Comparison of ENCODE assay signal across 23 cellular contexts in the genomic region with DNA sequence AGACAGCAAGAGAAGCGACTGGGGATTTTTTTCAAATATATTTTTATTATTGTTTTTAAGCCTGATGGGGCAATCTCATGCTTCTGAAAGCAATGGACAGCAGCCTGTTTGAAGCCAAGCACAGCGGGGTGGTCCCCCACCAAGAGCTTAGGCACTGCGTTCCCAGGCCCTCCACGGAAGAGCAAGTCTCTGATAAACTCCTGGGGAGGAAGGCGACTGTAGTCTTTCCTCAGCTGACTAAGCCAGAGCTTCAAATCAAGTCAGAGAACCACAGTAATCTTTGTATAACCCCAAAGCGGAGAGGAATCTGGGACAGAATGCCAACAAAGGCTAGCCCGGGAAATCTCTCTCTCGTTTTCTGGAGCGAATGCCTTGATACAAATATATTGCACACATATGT. TPM values are rescaled to one million over a fixed set of nuclear protein-coding genes. Genes with fewer than 3 reads are reported as not detected.
DNase-seq lines count a peak whose midpoint lies in the region; FAIRE-seq and TF ChIP-seq lines count a peak whose summit lies in the region.
"Had no signal": no experiment of that assay in that cellular context is flagged by ENCODE, and none has a peak within 500 bp of the region (broad histone marks: within the 10 kb centered on the region; RNA-seq: fewer than 3 reads in every experiment).

No MANE protein-coding gene starts in this region.

- TF ChIP-seq EP300 in stomach (IDR thresholded peaks at IDR 0.05), result no peak

- no peak for FAIRE-seq in astrocyte (lab: Jason Lieb, UNC)
- no peak for FAIRE-seq in urothelium cell line (lab: Jason Lieb, UNC)
- FAIRE-seq: bronchial epithelial cell had no signal

- no peaks in the 10 kb centered on the region for H3K36me3 ChIP-seq in astrocyte (ENCODE audit: insufficient read depth, low read length)
- no peaks in the 10 kb centered on the region for H3K36me3 ChIP-seq in osteoblast (ENCODE audit: insufficient read depth, low read length)
- no peaks in the 10 kb centered on the region for H3K36me3 ChIP-seq in BE2C
- H3K36me3 ChIP-seq in stomach, result no peaks in the 10 kb centered on the region
- H3K36me3 ChIP-seq: right lobe of liver had no signal

- no peak overlapping the region for H3K27ac Mint-ChIP-seq in astrocyte (ENCODE audit: unreplicated experiment)
- H3K27ac Mint-ChIP-seq: activated CD4-positive, alpha-beta T cell treated with anti-CD3 and anti-CD28 coated beads, Interleukin-2, amount 10 ng/mL, durations not matched to agents 7 days and 5 days had no signal

- TF ChIP-seq CTCF in astrocyte (IDR thresholded peaks at IDR 0.05; ENCODE audit: insufficient read depth, low read depth, low read length), result no peak
- TF ChIP-seq CTCF in fibroblast of pulmonary artery (IDR thresholded peaks at IDR 0.05; ENCODE audit: low read length, missing control alignments), result no peak
- TF ChIP-seq CTCF in osteoblast (IDR thresholded peaks at IDR 0.05; ENCODE audit: extremely low read depth, low read depth, low read length), result no peak
- no peak for TF ChIP-seq CTCF in BE2C (IDR thresholded peaks at IDR 0.05; ENCODE audit: low read depth, low read length)
- TF ChIP-seq CTCF in stomach (IDR thresholded peaks at IDR 0.05), result no peak

- H3K4me1 ChIP-seq in astrocyte (ENCODE audit: insufficient read depth, low read length), result peaks cover 27% of the 10 kb centered on the region
- H3K4me1 ChIP-seq in osteoblast (ENCODE audit: insufficient read depth, low read length), result peaks cover 23% of the 10 kb centered on the region
- H3K4me1 ChIP-seq in BE2C, result no peaks in the 10 kb centered on the region
- peaks cover 0 to under 1% (median 0%) of the 10 kb centered on the region in 4 donors for H3K4me1 ChIP-seq in stomach
- H3K4me1 ChIP-seq: right lobe of liver had no signal

- H3K27me3 ChIP-seq in astrocyte (ENCODE audit: insufficient read depth, low read length) (no peaks in the 10 kb centered on the region), osteoblast (ENCODE audit: insufficient read depth, low read length) (no peaks in the 10 kb centered on the region), BE2C (no peaks in the 10 kb centered on the region), stomach (no peaks in the 10 kb centered on the region)
- H3K27me3 ChIP-seq: right lobe of liver had no signal

- H2AFZ ChIP-seq in astrocyte (ENCODE audit: low read depth, low read length), result peak overlapping the region; percentile 21
- peak overlapping the region; percentile 73 for H2AFZ ChIP-seq in osteoblast (ENCODE audit: low read length)

- no peaks in the 10 kb centered on the region for H4K20me1 ChIP-seq in astrocyte (ENCODE audit: insufficient read depth, low read length)
- H4K20me1 ChIP-seq in osteoblast (ENCODE audit: insufficient read depth, low read length), result no peaks in the 10 kb centered on the region

- H3K9ac ChIP-seq in astrocyte (ENCODE audit: low read length), result peak overlapping the region; percentile 17
- H3K9ac ChIP-seq: KMS-11 had no signal

- H3K36me3 Mint-ChIP-seq in astrocyte (ENCODE audit: low read depth, unreplicated experiment), result peaks cover 2% of the 10 kb centered on the region

- WGBS in stomach, 5 donors, result 69 to 82% (median 77%) methylated on average over 9 of the region's 9 CpGs

- no peak overlapping the region for H3K4me3 Mint-ChIP-seq in astrocyte (ENCODE audit: unreplicated experiment)
- H3K4me3 Mint-ChIP-seq: activated CD4-positive, alpha-beta T cell treated with anti-CD3 and anti-CD28 coated beads, Interleukin-2, amount 10 ng/mL, durations not matched to agents 7 days and 5 days; H9 had no signal

- H3K27me3 Mint-ChIP-seq in astrocyte (ENCODE audit: low read depth, unreplicated experiment), result no peaks in the 10 kb centered on the region
- H3K27me3 Mint-ChIP-seq: activated CD4-positive, alpha-beta T cell treated with anti-CD3 and anti-CD28 coated beads, Interleukin-2, amount 10 ng/mL, durations not matched to agents 7 days and 5 days had no signal

- H3K4me1 Mint-ChIP-seq in astrocyte (ENCODE audit: low read depth, unreplicated experiment), result peaks cover 17% of the 10 kb centered on the region
- H3K4me1 Mint-ChIP-seq: activated CD4-positive, alpha-beta T cell treated with anti-CD3 and anti-CD28 coated beads, Interleukin-2, amount 10 ng/mL, durations not matched to agents 7 days and 5 days had no signal

- no peaks in the 10 kb centered on the region for H3K9me3 ChIP-seq in astrocyte (ENCODE audit: insufficient read depth, low read depth, low read length)
- no peaks in the 10 kb centered on the region for H3K9me3 ChIP-seq in osteoblast (ENCODE audit: low read depth, low read length)
- no peaks in the 10 kb centered on the region for H3K9me3 ChIP-seq in BE2C
- H3K9me3 ChIP-seq in stomach, result no peaks in the 10 kb centered on the region
- H3K9me3 ChIP-seq: Caco-2, right lobe of liver had no signal

- H3K4me2 ChIP-seq in astrocyte (ENCODE audit: low read length) (peak overlapping the region; percentile 62), osteoblast (ENCODE audit: insufficient read depth, low read length) (peak overlapping the region; percentile 58)
- H3K4me2 ChIP-seq: KMS-11 had no signal

- no peak overlapping the region for H3K4me3 ChIP-seq in astrocyte (ENCODE audit: insufficient read depth, low read depth, low read length)
- H3K4me3 ChIP-seq in fibroblast of pulmonary artery (replicated peaks; ENCODE audit: low read depth, low read length), result no peak overlapping the region
- H3K4me3 ChIP-seq in osteoblast (ENCODE audit: insufficient read depth, low read length), result no peak overlapping the region
- H3K4me3 ChIP-seq in BE2C (ENCODE audit: low read depth, low read length), result no peak overlapping the region
- no peak overlapping the region for H3K4me3 ChIP-seq in stomach
- H3K4me3 ChIP-seq: right lobe of liver had no signal

- intact Hi-C loops in stomach (cut with DNase I; ENCODE audit: low total_unique reads), result no loop called here

- peak overlapping the region; percentile 37 for H3K27ac ChIP-seq in astrocyte (ENCODE audit: low read depth, low read length)
- H3K27ac ChIP-seq in osteoblast (ENCODE audit: low read depth, low read length), result peak overlapping the region; percentile 5
- no peak overlapping the region for H3K27ac ChIP-seq in stomach
- H3K27ac ChIP-seq: KMS-11, right lobe of liver had no signal

- DNase-seq in Daoy (ENCODE audit: low read depth) (peak; percentile 41), astrocyte (ENCODE audit: low read depth) (peak; percentile 63), fibroblast of pulmonary artery (ENCODE audit: low read depth) (peak; percentile 46), osteoblast (ENCODE audit: insufficient read length, low spot score, missing footprints) (peak; percentile 32), BE2C (no peak), stomach (no peak), urothelium cell line (ENCODE audit: low spot score) (no peak)
- DNase-seq in stimulated activated CD4-positive, alpha-beta T cell treated with anti-CD3 and anti-CD28 coated beads, Interleukin-4, amount 100 ng/mL, for 24 hours, result no peak
- DNase-seq: activated CD4-positive, alpha-beta T cell treated with anti-CD3 and anti-CD28 coated beads, Interleukin-2, amount 10 ng/mL, durations not matched to agents 7 days and 5 days; activated CD8-positive, alpha-beta memory T cell treated with anti-CD3 and anti-CD28 coated beads, Interleukin-2, amount 50 U/mL, for 48 hours; AML-193; Caco-2; EL; H9; NCI-H1092; NCI-H2029 treated with DMSO at 0.1 percent for 48 hours; NCI-H524; nucleus accumbens; right lobe of liver; stimulated activated CD4-positive, alpha-beta T cell treated with anti-CD3 and anti-CD28 coated beads, Interleukin-2, amount 100 ng/mL, for 24 hours; T-helper 1 cell had no signal

- no peaks in the 10 kb centered on the region for H3K9me3 Mint-ChIP-seq in astrocyte (ENCODE audit: unreplicated experiment)
- H3K9me3 Mint-ChIP-seq: activated CD4-positive, alpha-beta T cell treated with anti-CD3 and anti-CD28 coated beads, Interleukin-2, amount 10 ng/mL, durations not matched to agents 7 days and 5 days; H9 had no signal

- H3K79me2 ChIP-seq in astrocyte (ENCODE audit: insufficient read depth, low read length) (no peaks in the 10 kb centered on the region), osteoblast (ENCODE audit: insufficient read depth, low read length) (no peaks in the 10 kb centered on the region)

- TF ChIP-seq POLR2A in stomach (IDR thresholded peaks at IDR 0.05), result no peak

RNA-seq across cellular contexts. Expression of a gene that starts 54.4 kb away (rescaled TPM):
- 9.2 and 12.2 TPM in 2 replicates for total RNA-seq in Daoy (2014; rRNA removed; shearing (Covaris generic))
- 30.2 and 32.0 TPM in 2 replicates for total RNA-seq in astrocyte
- 33.6 and 38.4 TPM in 2 replicates for total RNA-seq in osteoblast
- 9.6 TPM for polyA plus RNA-seq in BE2C (2012; ENCODE audit: insufficient read depth, insufficient read length, low read depth)
- total RNA-seq in stomach, result 10 to 100 TPM in 4 of 5 donors, under 1 TPM in 1; 0.58 to 35.6 (median 15.2) TPM
- 1 to 10 TPM; 1.7 to 2.7 (median 1.8) TPM for polyA plus RNA-seq in stomach

Comparison
In these comparisons a context has a peak if more than half of its experiments do, and no peak if none do; other contexts are left out.
1. DNase-seq: peak in Daoy (single experiment), astrocyte (single experiment), fibroblast of pulmonary artery (single experiment) and osteoblast (single experiment); none in BE2C (single experiment), stomach (single experiment), stimulated activated CD4-positive, alpha-beta T cell treated with anti-CD3 and anti-CD28 coated beads, Interleukin-4, amount 100 ng/mL, for 24 hours (single experiment) and urothelium cell line (single experiment).
2. H3K27ac ChIP-seq: peak in astrocyte (single experiment) and osteoblast (single experiment); none in stomach (0 of 5).